In genomic region chr1:240241278-240241677, GRCh38 we compare ENCODE assay signal across 18 cellular contexts.
DNase-seq lines count a peak whose midpoint lies in the region; ATAC-seq, FAIRE-seq and TF ChIP-seq lines count a peak whose summit lies in the region.
"Had no signal": no experiment of that assay in that cellular context is flagged by ENCODE, and none has a peak within 500 bp of the region (broad histone marks: within the 10 kb centered on the region; RNA-seq: fewer than 3 reads in every experiment).

No MANE protein-coding gene starts in this region.

- DNase-seq in HFFc6 (no peak), IMR-90 (no peak), iPS-NIHi11 (ENCODE audit: low spot score) (peak; percentile 11), osteoblast (ENCODE audit: insufficient read length, low spot score, missing footprints) (peak; percentile 4), D721Med (ENCODE audit: insufficient read length, low spot score) (no peak), esophagus squamous epithelium (lab: John Stamatoyannopoulos, UW) (no peak)
- DNase-seq: C1 segment of cervical spinal cord; Calu3; CD4-positive, alpha-beta memory T cell; COR-L47; DMS153; DND-41; H9 had no signal

- H3K4me3 ChIP-seq in IMR-90 (ENCODE audit: insufficient read depth, low read depth, low read length), result no peak overlapping the region
- no peak overlapping the region for H3K4me3 ChIP-seq in osteoblast (ENCODE audit: insufficient read depth, low read length)
- H3K4me3 ChIP-seq in esophagus squamous epithelium, result no peak overlapping the region
- H3K4me3 ChIP-seq: GM12878, GM23338 had no signal

- no peak overlapping the region for H3K9ac ChIP-seq in IMR-90 (ENCODE audit: low read depth, low read length)

- no peak for TF ChIP-seq RAD21 in IMR-90 (IDR thresholded peaks at IDR 0.05; ENCODE audit: low read length)

- ATAC-seq in IMR-90 (ENCODE audit: low read depth), result no peak
- ATAC-seq: GM12878, GM23338, HCT116 had no signal

- peak overlapping the region; percentile 93 for H4K91ac ChIP-seq in IMR-90 (ENCODE audit: insufficient read depth, low read depth, low read length)

- H3K18ac ChIP-seq in IMR-90 (ENCODE audit: low read depth, low read length), result peak overlapping the region; percentile 54; the same call in 1 of the 2 replicates

- peak overlapping the region; percentile 84 for H2AK5ac ChIP-seq in IMR-90 (ENCODE audit: low read depth, low read length)

- BruUV-seq in IMR-90 (replicated peaks; lab: Mats Ljungman, UMichigan), result no TSS peak

- no peak overlapping the region for H2AK9ac ChIP-seq in IMR-90 (replicated peaks; ENCODE audit: low read depth, low read length, poor library complexity)

- peak overlapping the region; percentile 91 for H2BK120ac ChIP-seq in IMR-90 (ENCODE audit: low read depth, low read length)

- H2BK20ac ChIP-seq in IMR-90 (ENCODE audit: low read depth, low read length), result peak overlapping the region; percentile 91

- no peak for TF ChIP-seq CTCF in HFFc6 (IDR thresholded peaks at IDR 0.05)
- no peak for TF ChIP-seq CTCF in IMR-90 (conservative IDR thresholded peaks at IDR 0.05; ENCODE audit: low read depth, low read length)
- no peak for TF ChIP-seq CTCF in osteoblast (IDR thresholded peaks at IDR 0.05; ENCODE audit: extremely low read depth, low read depth, low read length)
- TF ChIP-seq CTCF in D721Med (IDR thresholded peaks at IDR 0.05; ENCODE audit: insufficient read depth, missing control alignments), result no peak
- TF ChIP-seq CTCF in esophagus squamous epithelium (IDR thresholded peaks at IDR 0.05), result no peak

- H3K4me1 ChIP-seq in IMR-90 (ENCODE audit: control insufficient read depth, insufficient read depth, low read length) (peaks cover 24% of the 10 kb centered on the region), osteoblast (ENCODE audit: insufficient read depth, low read length) (peaks cover 55% of the 10 kb centered on the region), esophagus squamous epithelium (no peaks in the 10 kb centered on the region)

- no peak overlapping the region for H3K4me3 Mint-ChIP-seq in HFFc6
- H3K4me3 Mint-ChIP-seq: CD4-positive, alpha-beta memory T cell; GM23338; H9 had no signal

- no peak overlapping the region for H3K56ac ChIP-seq in IMR-90 (ENCODE audit: extremely low read depth, insufficient read depth, low read length)

- peaks cover 3 to 39% of the 10 kb centered on the region in 2 experiments for H3K79me1 ChIP-seq in IMR-90 (ENCODE audit: low read depth in 1 of 2, low read length in 2 of 2)

- dilution Hi-C loops in IMR-90 (cut with HindIII; ENCODE audit: low sequenced_read_pairs, unreplicated experiment), result no loop called here

- H2BK15ac ChIP-seq in IMR-90 (ENCODE audit: low read depth, low read length), result peak overlapping the region; percentile 91; the same call in 2 of the 3 replicates

- no CpG with 5 or more reads among the region's 3 CpGs for WGBS in IMR-90 (ENCODE audit: extremely low coverage in 2 of 2, insufficient read length in 1 of 2), 2 experiments
- WGBS in esophagus squamous epithelium, 2 donors, result 70 to 78% methylated on average over 3 of the region's 3 CpGs

- intact Hi-C loops in IMR-90 (cut with micrococcal nuclease) (no loop called here), esophagus squamous epithelium (cut with DNase I) (no loop called here)

- POLR2A ChIA-PET in IMR-90 (lab: Charles Lee; ENCODE audit: unreplicated experiment), result no interaction called here

- H3K4ac ChIP-seq in IMR-90 (ENCODE audit: low read depth, low read length), result peak overlapping the region; percentile 95

- H3K79me2 ChIP-seq in osteoblast (ENCODE audit: insufficient read depth, low read length), result peaks cover 10% of the 10 kb centered on the region

- CTCF ChIA-PET in IMR-90 (lab: Yijun Ruan, JAX), result no interaction called here

- H3K27ac Mint-ChIP-seq in HFFc6, result peak overlapping the region; percentile 43
- H3K27ac Mint-ChIP-seq: CD4-positive, alpha-beta memory T cell; GM23338; H9 had no signal

- TF ChIP-seq POLR2A in IMR-90 (IDR thresholded peaks at IDR 0.05; ENCODE audit: low read depth, low read length) (no peak), esophagus squamous epithelium (IDR thresholded peaks at IDR 0.05) (no peak)

- peak overlapping the region; percentile 67; the same call in 1 of the 2 replicates for H3K23ac ChIP-seq in IMR-90 (ENCODE audit: low read depth, low read length)

- peaks cover 59% of the 10 kb centered on the region for H3K36me3 Mint-ChIP-seq in HFFc6 (ENCODE audit: low read depth)
- H3K36me3 Mint-ChIP-seq: CD4-positive, alpha-beta memory T cell had no signal

- in situ Hi-C loops in IMR-90 (cut with MboI; ENCODE audit: low sequenced_read_pairs), result no loop called here

- H3K9me3 Mint-ChIP-seq in HFFc6, result no peaks in the 10 kb centered on the region
- H3K9me3 Mint-ChIP-seq: GM23338, H9 had no signal

- H3K4me2 ChIP-seq in IMR-90 (ENCODE audit: low read depth, low read length) (no peak overlapping the region), osteoblast (ENCODE audit: insufficient read depth, low read length) (no peak overlapping the region)
- H3K4me2 ChIP-seq: GM23338 had no signal

- peak overlapping the region; percentile 86 for H2BK5ac ChIP-seq in IMR-90 (ENCODE audit: low read depth, low read length, poor library complexity, severe bottlenecking)

- no peaks in the 10 kb centered on the region for H4K20me1 ChIP-seq in IMR-90 (ENCODE audit: insufficient read depth, low read length)
- H4K20me1 ChIP-seq in osteoblast (ENCODE audit: insufficient read depth, low read length), result no peaks in the 10 kb centered on the region

- H3K27me3 ChIP-seq in IMR-90 (ENCODE audit: control insufficient read depth, insufficient read depth, low read length) (no peaks in the 10 kb centered on the region), osteoblast (ENCODE audit: insufficient read depth, low read length) (no peaks in the 10 kb centered on the region), esophagus squamous epithelium (no peaks in the 10 kb centered on the region)

- peaks cover 91% of the 10 kb centered on the region for H3K4me1 Mint-ChIP-seq in HFFc6 (ENCODE audit: low read depth)
- H3K4me1 Mint-ChIP-seq: CD4-positive, alpha-beta memory T cell had no signal

- H3K27ac ChIP-seq in IMR-90 (ENCODE audit: insufficient read depth, low read length) (no peak overlapping the region), osteoblast (ENCODE audit: low read depth, low read length) (no peak overlapping the region), esophagus squamous epithelium (no peak overlapping the region)

- peak overlapping the region; percentile 86 for H3K14ac ChIP-seq in IMR-90 (replicated peaks; ENCODE audit: low read depth, low read length)

- FAIRE-seq in D721Med (lab: Jason Lieb, UNC), result no peak
- FAIRE-seq: G401.6, GM12878, GM19239 had no signal

- peak overlapping the region in 1 of 2 experiments; percentile 83; a peak in 2 of 4 replicates for H4K8ac ChIP-seq in IMR-90 (ENCODE audit: low read depth in 2 of 2, low read length in 2 of 2)

- peaks cover 12% of the 10 kb centered on the region; the same call in 1 of the 2 replicates for H3K9me1 ChIP-seq in IMR-90 (ENCODE audit: insufficient read depth, low read length)

- no peaks in the 10 kb centered on the region for H3K9me3 ChIP-seq in IMR-90 (ENCODE audit: control insufficient read depth, insufficient read depth, low read length)
- no peaks in the 10 kb centered on the region for H3K9me3 ChIP-seq in osteoblast (ENCODE audit: low read depth, low read length)
- H3K9me3 ChIP-seq in esophagus squamous epithelium, result no peaks in the 10 kb centered on the region

- no peak overlapping the region for H4K5ac ChIP-seq in IMR-90 (ENCODE audit: low read depth, low read length)

- H2AFZ ChIP-seq in IMR-90 (replicated peaks; ENCODE audit: low read length, poor library complexity) (no peak overlapping the region), osteoblast (ENCODE audit: low read length) (no peak overlapping the region)
- H2AFZ ChIP-seq: GM23338 had no signal

- peaks cover 10% of the 10 kb centered on the region for H3K27me3 Mint-ChIP-seq in HFFc6 (ENCODE audit: insufficient read depth)

- H3K36me3 ChIP-seq in IMR-90 (ENCODE audit: control insufficient read depth, insufficient read depth, low read length) (0 out of 2 replicates have a peak, but pooled peaks cover 2% of the 10 kb centered on the region), osteoblast (ENCODE audit: insufficient read depth, low read length) (peaks cover 4% of the 10 kb centered on the region), esophagus squamous epithelium (no peaks in the 10 kb centered on the region)

TF ChIP-seq in IMR-90, 13 proteins besides CTCF, POLR2A, EP300 and RAD21 (continues in another document):
- TF ChIP-seq FOS (IDR thresholded peaks at IDR 0.05; ENCODE audit: low read depth, low read length), result no peak
- TF ChIP-seq, protein P1, sequence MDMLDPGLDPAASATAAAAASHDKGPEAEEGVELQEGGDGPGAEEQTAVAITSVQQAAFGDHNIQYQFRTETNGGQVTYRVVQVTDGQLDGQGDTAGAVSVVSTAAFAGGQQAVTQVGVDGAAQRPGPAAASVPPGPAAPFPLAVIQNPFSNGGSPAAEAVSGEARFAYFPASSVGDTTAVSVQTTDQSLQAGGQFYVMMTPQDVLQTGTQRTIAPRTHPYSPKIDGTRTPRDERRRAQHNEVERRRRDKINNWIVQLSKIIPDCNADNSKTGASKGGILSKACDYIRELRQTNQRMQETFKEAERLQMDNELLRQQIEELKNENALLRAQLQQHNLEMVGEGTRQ (IDR thresholded peaks at IDR 0.05; ENCODE audit: low read depth, low read length), result no peak
- no peak for TF ChIP-seq MXI1 (IDR thresholded peaks at IDR 0.05; ENCODE audit: borderline replicate concordance, low read depth, low read length)
- TF ChIP-seq RFX5 (IDR thresholded peaks at IDR 0.05; ENCODE audit: low read depth, low read length), result no peak
- no peak for TF ChIP-seq MAZ (IDR thresholded peaks at IDR 0.05; ENCODE audit: borderline replicate concordance, low read depth, low read length)
- no peak for TF ChIP-seq CEBPB (IDR thresholded peaks at IDR 0.05; ENCODE audit: low read depth, low read length)
- TF ChIP-seq SMC3 (IDR thresholded peaks at IDR 0.05; ENCODE audit: low read depth, low read length), result no peak
- no peak for TF ChIP-seq BHLHE40 (IDR thresholded peaks at IDR 0.05; ENCODE audit: low read depth, low read length)
- no peak for TF ChIP-seq MAFK (IDR thresholded peaks at IDR 0.05; ENCODE audit: low read depth, low read length)
- no peak for TF ChIP-seq CHD1 (IDR thresholded peaks at IDR 0.05; ENCODE audit: low read depth, low read length)
- TF ChIP-seq RCOR1 (IDR thresholded peaks at IDR 0.05; ENCODE audit: insufficient replicate concordance, low read length), result no peak
- TF ChIP-seq, protein P2, sequence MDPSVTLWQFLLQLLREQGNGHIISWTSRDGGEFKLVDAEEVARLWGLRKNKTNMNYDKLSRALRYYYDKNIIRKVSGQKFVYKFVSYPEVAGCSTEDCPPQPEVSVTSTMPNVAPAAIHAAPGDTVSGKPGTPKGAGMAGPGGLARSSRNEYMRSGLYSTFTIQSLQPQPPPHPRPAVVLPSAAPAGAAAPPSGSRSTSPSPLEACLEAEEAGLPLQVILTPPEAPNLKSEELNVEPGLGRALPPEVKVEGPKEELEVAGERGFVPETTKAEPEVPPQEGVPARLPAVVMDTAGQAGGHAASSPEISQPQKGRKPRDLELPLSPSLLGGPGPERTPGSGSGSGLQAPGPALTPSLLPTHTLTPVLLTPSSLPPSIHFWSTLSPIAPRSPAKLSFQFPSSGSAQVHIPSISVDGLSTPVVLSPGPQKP (IDR thresholded peaks at IDR 0.05; ENCODE audit: borderline replicate concordance, low read depth, low read length), result no peak

Comparison
In these comparisons a context has a peak if more than half of its experiments do, and no peak if none do; other contexts are left out.
1. DNase-seq: peak in iPS-NIHi11 (single experiment) and osteoblast (single experiment); none in HFFc6 (single experiment), IMR-90 (single experiment), D721Med (single experiment) and esophagus squamous epithelium (single experiment).